In genomic region chr7:48091506-48092433, GRCh38 we compare ENCODE assay signal across 1 cellular context.
TF ChIP-seq lines count a peak whose summit lies in the region.

No MANE protein-coding gene starts in this region.

TF ChIP-seq in IMR-90, 13 proteins besides CTCF, POLR2A, EP300 and RAD21:
- TF ChIP-seq SMC3 (IDR thresholded peaks at IDR 0.05; ENCODE audit: low read depth, low read length) (no peak), RCOR1 (IDR thresholded peaks at IDR 0.05; ENCODE audit: insufficient replicate concordance, low read length) (no peak), ELK1 (IDR thresholded peaks at IDR 0.05; ENCODE audit: borderline replicate concordance, low read depth, low read length) (no peak), CEBPB (IDR thresholded peaks at IDR 0.05; ENCODE audit: low read depth, low read length) (no peak), NFE2L2 (IDR thresholded peaks at IDR 0.05; ENCODE audit: low read depth, low read length) (no peak), RFX5 (IDR thresholded peaks at IDR 0.05; ENCODE audit: low read depth, low read length) (no peak), USF2 (IDR thresholded peaks at IDR 0.05; ENCODE audit: low read depth, low read length) (no peak)
